ENCODE assay signal across 20 cellular contexts in genomic region chr3:138296639-138297038, GRCh38. TPM values are rescaled to one million over a fixed set of nuclear protein-coding genes. Genes with fewer than 3 reads are reported as not detected.
DNase-seq lines count a peak whose midpoint lies in the region; ATAC-seq and TF ChIP-seq lines count a peak whose summit lies in the region.
"Had no signal": no experiment of that assay in that cellular context is flagged by ENCODE, and none has a peak within 500 bp of the region (broad histone marks: within the 10 kb centered on the region; RNA-seq: fewer than 3 reads in every experiment).

No MANE protein-coding gene starts in this region.

- H3K79me2 ChIP-seq in PC-9 (ENCODE audit: low read depth), result no peaks in the 10 kb centered on the region

- no peaks in the 10 kb centered on the region for H3K4me1 ChIP-seq in PC-9 (replicated peaks; ENCODE audit: insufficient read depth)
- H3K4me1 ChIP-seq: Caco-2 had no signal

- no peaks in the 10 kb centered on the region for H3K9me2 ChIP-seq in PC-9 (ENCODE audit: insufficient read depth)

- no peak overlapping the region for H2AFZ ChIP-seq in PC-9

- no peak overlapping the region for H3K4me3 ChIP-seq in PC-9
- H3K4me3 ChIP-seq: K562 had no signal

- H3K4me1 Mint-ChIP-seq in activated naive CD4-positive, alpha-beta T cell treated with anti-CD3 and anti-CD28 coated beads, Interleukin-2, amount 50 U/mL, for 24 hours, result peaks cover 8% of the 10 kb centered on the region
- H3K4me1 Mint-ChIP-seq in activated naive CD4-positive, alpha-beta T cell treated with anti-CD3 and anti-CD28 coated beads, Interleukin-2, amount 10 ng/mL, durations not matched to agents 7 days and 5 days, result peaks cover 14% of the 10 kb centered on the region
- H3K4me1 Mint-ChIP-seq in glutamatergic neuron (ENCODE audit: low read depth, unreplicated experiment), result peaks cover 4% of the 10 kb centered on the region

- intact Hi-C loops in PC-9 (cut with micrococcal nuclease; ENCODE audit: unreplicated experiment), result no loop called here

- H3K27ac ChIP-seq in PC-9, result no peak overlapping the region
- H3K27ac ChIP-seq: WERI-Rb-1 had no signal

- H3K4me2 ChIP-seq in PC-9, result no peak overlapping the region

- peak overlapping the region; percentile 63 for H3K27ac Mint-ChIP-seq in activated naive CD4-positive, alpha-beta T cell treated with anti-CD3 and anti-CD28 coated beads, Interleukin-2, amount 50 U/mL, for 24 hours
- no peak overlapping the region for H3K27ac Mint-ChIP-seq in activated naive CD4-positive, alpha-beta T cell treated with anti-CD3 and anti-CD28 coated beads, Interleukin-2, amount 10 ng/mL, durations not matched to agents 7 days and 5 days
- H3K27ac Mint-ChIP-seq in activated naive CD4-positive, alpha-beta T cell treated with anti-CD3 and anti-CD28 coated beads, Interleukin-2, amount 50 U/mL, for 72 hours, result peak overlapping the region; percentile 79 to 94
- no peak overlapping the region for H3K27ac Mint-ChIP-seq in glutamatergic neuron (ENCODE audit: unreplicated experiment)

- H3K36me3 Mint-ChIP-seq in activated naive CD4-positive, alpha-beta T cell treated with anti-CD3 and anti-CD28 coated beads, Interleukin-2, amount 50 U/mL, for 24 hours, result peaks cover 12% of the 10 kb centered on the region
- peaks cover 43% of the 10 kb centered on the region for H3K36me3 Mint-ChIP-seq in activated naive CD4-positive, alpha-beta T cell treated with anti-CD3 and anti-CD28 coated beads, Interleukin-2, amount 10 ng/mL, durations not matched to agents 7 days and 5 days
- peaks cover 5 to 61% of the 10 kb centered on the region in 2 donors for H3K36me3 Mint-ChIP-seq in activated naive CD4-positive, alpha-beta T cell treated with anti-CD3 and anti-CD28 coated beads, Interleukin-2, amount 50 U/mL, for 72 hours
- H3K36me3 Mint-ChIP-seq in glutamatergic neuron (ENCODE audit: unreplicated experiment), result no peaks in the 10 kb centered on the region

- POLR2A ChIA-PET in PC-9 (lab: Charles Lee; ENCODE audit: unreplicated experiment), result no interaction called here

- no peaks in the 10 kb centered on the region for H4K20me1 ChIP-seq in PC-9 (ENCODE audit: insufficient read depth)

- H3K27me3 Mint-ChIP-seq in activated naive CD4-positive, alpha-beta T cell treated with anti-CD3 and anti-CD28 coated beads, Interleukin-2, amount 50 U/mL, for 24 hours, result no peaks in the 10 kb centered on the region
- H3K27me3 Mint-ChIP-seq in activated naive CD4-positive, alpha-beta T cell treated with anti-CD3 and anti-CD28 coated beads, Interleukin-2, amount 10 ng/mL, durations not matched to agents 7 days and 5 days, result no peaks in the 10 kb centered on the region
- peaks cover 4% of the 10 kb centered on the region for H3K27me3 Mint-ChIP-seq in glutamatergic neuron (ENCODE audit: unreplicated experiment)
- H3K27me3 Mint-ChIP-seq: naive B cell had no signal

- ATAC-seq in GM21717 (IDR thresholded peaks at IDR 0.05; ENCODE audit: unreplicated experiment), result peak; percentile 65
- peak; percentile 88 to 96 for ATAC-seq in activated naive CD4-positive, alpha-beta T cell treated with anti-CD3 and anti-CD28 coated beads, Interleukin-2, amount 50 U/mL, for 72 hours
- ATAC-seq in stimulated activated naive CD8-positive, alpha-beta T cell treated with anti-CD3 and anti-CD28 coated beads, Interleukin-15, Interleukin-2, amounts not matched to agents 100 U/mL and 50 U/mL, for 24 hours, result peak; percentile 88
- ATAC-seq: K562 had no signal

- no TSS peak for BruUV-seq in PC-9 (replicated peaks; lab: Mats Ljungman, UMichigan)

- no peaks in the 10 kb centered on the region for H3K27me3 ChIP-seq in PC-9 (ENCODE audit: insufficient read depth, low read depth)

- no peaks in the 10 kb centered on the region for H3K9me3 Mint-ChIP-seq in activated naive CD4-positive, alpha-beta T cell treated with anti-CD3 and anti-CD28 coated beads, Interleukin-2, amount 50 U/mL, for 24 hours
- no peaks in the 10 kb centered on the region for H3K9me3 Mint-ChIP-seq in activated naive CD4-positive, alpha-beta T cell treated with anti-CD3 and anti-CD28 coated beads, Interleukin-2, amount 10 ng/mL, durations not matched to agents 7 days and 5 days
- H3K9me3 Mint-ChIP-seq in activated naive CD4-positive, alpha-beta T cell treated with anti-CD3 and anti-CD28 coated beads, Interleukin-2, amount 50 U/mL, for 72 hours, result peaks cover 0 to 9% of the 10 kb centered on the region in 2 donors
- no peaks in the 10 kb centered on the region for H3K9me3 Mint-ChIP-seq in glutamatergic neuron (ENCODE audit: unreplicated experiment)
- H3K9me3 Mint-ChIP-seq: naive B cell had no signal

- no peak for TF ChIP-seq CTCF in glutamatergic neuron (IDR thresholded peaks at IDR 0.05; ENCODE audit: partially characterized antibody, unreplicated experiment)
- TF ChIP-seq CTCF in PC-9 (conservative IDR thresholded peaks at IDR 0.05), result no peak

- H3K9me3 ChIP-seq in PC-9 (ENCODE audit: insufficient read depth, low read depth), result no peaks in the 10 kb centered on the region
- H3K9me3 ChIP-seq: Caco-2 had no signal

- no peak for DNase-seq in activated naive CD4-positive, alpha-beta T cell treated with anti-CD3 and anti-CD28 coated beads, Interleukin-2, amount 10 ng/mL, durations not matched to agents 7 days and 5 days
- DNase-seq in activated naive CD4-positive, alpha-beta T cell treated with anti-CD3 and anti-CD28 coated beads, Interleukin-2, amount 50 U/mL, for 72 hours (ENCODE audit: low spot score in 2 of 2), result peak in 1 of 2 donors; percentile 55
- DNase-seq in stimulated activated naive CD8-positive, alpha-beta T cell treated with anti-CD3 and anti-CD28 coated beads, Interleukin-15, Interleukin-2, amounts not matched to agents 100 U/mL and 50 U/mL, for 24 hours, result peak; percentile 12
- no peak for DNase-seq in glutamatergic neuron
- no peak for DNase-seq in PC-9
- no peak for DNase-seq in foreskin melanocyte
- DNase-seq: anterior cingulate cortex, Caco-2, EL, mammary epithelial cell, MV-4-11, naive B cell, NCI-H1930, NCI-H446, posterior cingulate gyrus, substantia nigra, WERI-Rb-1 had no signal

- no peaks in the 10 kb centered on the region; the same call in none of the 2 replicates for H3K36me3 ChIP-seq in PC-9 (ENCODE audit: low read depth)

- H3F3A ChIP-seq in PC-9 (ENCODE audit: insufficient read depth, low read depth), result no peaks in the 10 kb centered on the region

- CTCF ChIA-PET in activated naive CD4-positive, alpha-beta T cell treated with anti-CD3 and anti-CD28 coated beads, Interleukin-2, amount 10 ng/mL, durations not matched to agents 7 days and 5 days (lab: Charles Lee), result interaction anchor here (0.6 kb wide), 1 partner anchor 252 kb away, joined by 3 read pairs; no protein-coding TSS in a partner anchor
- CTCF ChIA-PET in PC-9 (lab: Charles Lee), result no interaction called here

- no peak overlapping the region for H3K4me3 Mint-ChIP-seq in activated naive CD4-positive, alpha-beta T cell treated with anti-CD3 and anti-CD28 coated beads, Interleukin-2, amount 50 U/mL, for 24 hours
- H3K4me3 Mint-ChIP-seq in activated naive CD4-positive, alpha-beta T cell treated with anti-CD3 and anti-CD28 coated beads, Interleukin-2, amount 10 ng/mL, durations not matched to agents 7 days and 5 days, result no peak overlapping the region
- no peak overlapping the region for H3K4me3 Mint-ChIP-seq in glutamatergic neuron (ENCODE audit: unreplicated experiment)
- H3K4me3 Mint-ChIP-seq: naive B cell had no signal

RNA-seq across cellular contexts. Expression of gene NME9, which starts 33.0 kb away (rescaled TPM):
- 1 to 10 TPM in 1 of 2 donors, not detected in 1; 3.7 TPM for total RNA-seq in activated naive CD4-positive, alpha-beta T cell treated with anti-CD3 and anti-CD28 coated beads, Interleukin-2, amount 50 U/mL, for 72 hours
- total RNA-seq in glutamatergic neuron (ENCODE audit: unreplicated experiment), result 0.47 TPM
- total RNA-seq in PC-9 (2021), result 1.3 TPM in 1 of 2 replicates, not detected in the other
- total RNA-seq: Caco-2, K562 had no signal

RNA-seq across cellular contexts. Expression of gene MRAS, which starts 51.7 kb away (rescaled TPM):
- 1 to 10 TPM in 1 of 2 donors, not detected in 1; 1.5 TPM for total RNA-seq in activated naive CD4-positive, alpha-beta T cell treated with anti-CD3 and anti-CD28 coated beads, Interleukin-2, amount 50 U/mL, for 72 hours
- total RNA-seq in glutamatergic neuron (ENCODE audit: unreplicated experiment) (41.5 TPM), PC-9 (2021) (2.4 TPM in 2 replicates)

Comparison
In these comparisons a context has a peak if more than half of its experiments do, and no peak if none do; other contexts are left out.
1. H3K27ac Mint-ChIP-seq: peak in activated naive CD4-positive, alpha-beta T cell treated with anti-CD3 and anti-CD28 coated beads, Interleukin-2, amount 50 U/mL, for 24 hours (single experiment) and activated naive CD4-positive, alpha-beta T cell treated with anti-CD3 and anti-CD28 coated beads, Interleukin-2, amount 50 U/mL, for 72 hours (2 of 2); none in activated naive CD4-positive, alpha-beta T cell treated with anti-CD3 and anti-CD28 coated beads, Interleukin-2, amount 10 ng/mL, durations not matched to agents 7 days and 5 days (single experiment) and glutamatergic neuron (single experiment).
2. RNA of gene MRAS, which starts 51.7 kb away (total RNA-seq): 41.5 TPM in glutamatergic neuron (single experiment); 2.4 TPM in PC-9 and 1.5 TPM in activated naive CD4-positive, alpha-beta T cell treated with anti-CD3 and anti-CD28 coated beads, Interleukin-2, amount 50 U/mL, for 72 hours; every median in the first group is over 10 times any median in the second.
3. Peak in every context shown above with its lines, with median percentiles within 50 percentile points of each other: ATAC-seq.